ENCODE assay signal across 23 cellular contexts in the genomic region with DNA sequence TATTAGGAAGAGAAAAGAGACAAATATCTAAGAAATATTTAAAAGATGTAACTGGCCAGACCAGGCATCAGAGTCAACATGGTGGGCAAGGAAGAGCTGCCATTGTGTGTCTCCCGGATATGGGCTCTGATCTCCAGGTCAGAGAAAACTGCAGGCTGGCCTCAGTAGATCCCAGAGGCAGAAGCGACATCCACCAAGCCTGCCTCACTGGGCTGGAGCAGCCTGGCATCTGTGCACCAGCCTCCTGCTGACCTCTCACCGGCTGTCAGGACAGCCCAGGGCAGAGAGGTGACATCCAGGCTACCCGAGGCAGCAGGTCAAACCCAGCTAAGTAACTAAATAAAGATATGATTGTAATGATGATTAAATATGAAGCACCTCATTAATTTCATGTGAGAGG.
DNase-seq lines count a peak whose midpoint lies in the region; ATAC-seq and TF ChIP-seq lines count a peak whose summit lies in the region.
"Had no signal": no experiment of that assay in that cellular context is flagged by ENCODE, and none has a peak within 500 bp of the region (broad histone marks: within the 10 kb centered on the region; RNA-seq: fewer than 3 reads in every experiment).

No MANE protein-coding gene starts in this region.

- no peaks in the 10 kb centered on the region for H3K79me1 ChIP-seq in neuronal stem cell (ENCODE audit: low read depth, low read length)

- no peak overlapping the region for H2BK5ac ChIP-seq in neuronal stem cell (ENCODE audit: low read length)

- no peak overlapping the region for H3K23ac ChIP-seq in neuronal stem cell (ENCODE audit: low read depth, low read length, poor library complexity)

- H3K9me3 ChIP-seq in heart right ventricle: no peaks in the 10 kb centered on the region
- no peaks in the 10 kb centered on the region for H3K9me3 ChIP-seq in neuronal stem cell (replicated peaks in 1 of 2; ENCODE audit: control insufficient read depth in 2 of 2, insufficient read depth in 1 of 2, low read depth in 1 of 2, low read length in 2 of 2)
- no peaks in the 10 kb centered on the region for H3K9me3 ChIP-seq in thoracic aorta
- H3K9me3 ChIP-seq in suprapubic skin: no peaks in the 10 kb centered on the region
- H3K9me3 ChIP-seq: BLaER1 treated with 17β-estradiol and CSF1 and Interleukin-3, amounts not matched to agents 10 nM and 100 nM; HAP-1; SJCRH30 had no signal

- H2BK15ac ChIP-seq in neuronal stem cell (ENCODE audit: low read length): no peak overlapping the region

- no peak for TF ChIP-seq EP300 in suprapubic skin (IDR thresholded peaks at IDR 0.05)

- H3K4ac ChIP-seq in neuronal stem cell (ENCODE audit: low read length): no peak overlapping the region

- no peak overlapping the region for H3K14ac ChIP-seq in neuronal stem cell (ENCODE audit: low read length)

- H2BK12ac ChIP-seq in neuronal stem cell (ENCODE audit: low read length): peak overlapping the region; percentile 31

- no peak overlapping the region for H2AK5ac ChIP-seq in neuronal stem cell (ENCODE audit: low read depth, low read length)

- no peaks in the 10 kb centered on the region for H3K4me1 ChIP-seq in heart right ventricle
- H3K4me1 ChIP-seq in neuronal stem cell (ENCODE audit: control insufficient read depth in 2 of 2, insufficient read depth in 1 of 2, low read depth in 1 of 2, low read length in 2 of 2): peaks cover 1 to 3% of the 10 kb centered on the region in 2 donors
- peaks cover 12 to 29% of the 10 kb centered on the region in 2 donors for H3K4me1 ChIP-seq in thoracic aorta (ENCODE audit: control insufficient read depth in 1 of 2, low read depth in 2 of 2)
- peaks cover 2% of the 10 kb centered on the region for H3K4me1 ChIP-seq in suprapubic skin
- H3K4me1 ChIP-seq: HAP-1, SJCRH30 had no signal

- intact Hi-C loops in left cardiac atrium (cut with DNase I) (no loop called here), heart right ventricle (cut with DNase I) (no loop called here)

- no peak for TF ChIP-seq POLR2A in suprapubic skin (IDR thresholded peaks at IDR 0.05)

- no peak overlapping the region for H2BK120ac ChIP-seq in neuronal stem cell (ENCODE audit: low read depth, low read length)

- ATAC-seq in left cardiac atrium (no peak), heart right ventricle (no peak), thoracic aorta (ENCODE audit: insufficient number of reproducible peaks, low FRiP score, low read depth) (no peak), HG02981 (IDR thresholded peaks at IDR 0.05; ENCODE audit: unreplicated experiment) (no peak)
- ATAC-seq: CD8-positive, alpha-beta T cell; GM12878; Panc1 had no signal

- 72 to 90% methylated on average over 4 of the region's 4 CpGs for WGBS in heart right ventricle, 2 donors
- WGBS in neuronal stem cell (ENCODE audit: extremely low coverage in 2 of 2, insufficient read length in 2 of 2, insufficient replicate concordance in 1 of 2), 2 donors: no CpG with 5 or more reads among the region's 4 CpGs
- WGBS in suprapubic skin: 89% methylated on average over 4 of the region's 4 CpGs

- TF ChIP-seq CTCF in heart right ventricle (IDR thresholded peaks at IDR 0.05) (no peak), thoracic aorta (IDR thresholded peaks at IDR 0.05) (no peak), suprapubic skin (IDR thresholded peaks at IDR 0.05) (no peak)

- H3K4me2 ChIP-seq in neuronal stem cell (ENCODE audit: insufficient read depth, low read length, poor library complexity, severe bottlenecking): no peak overlapping the region
- H3K4me2 ChIP-seq: KMS-11 had no signal

- H3K9ac ChIP-seq in neuronal stem cell (ENCODE audit: low read depth, low read length, poor library complexity): no peak overlapping the region
- H3K9ac ChIP-seq: BLaER1 treated with 17β-estradiol and CSF1 and Interleukin-3, amounts not matched to agents 10 nM and 100 nM; KMS-11 had no signal

- no peak overlapping the region for H2AFZ ChIP-seq in neuronal stem cell (ENCODE audit: low read length)

- H4K91ac ChIP-seq in neuronal stem cell (ENCODE audit: low read depth, low read length, poor library complexity): no peak overlapping the region

- peak overlapping the region; percentile 33 for H3K18ac ChIP-seq in neuronal stem cell (ENCODE audit: low read length)

- DNase-seq in left cardiac atrium (peak; percentile 4), heart right ventricle (no peak), neuronal stem cell (ENCODE audit: low spot score) (no peak), thoracic aorta (ENCODE audit: low spot score) (no peak), suprapubic skin (ENCODE audit: low spot score in 2 of 2) (no peak), GOT3 (lab: John Stamatoyannopoulos, UW) (no peak)
- DNase-seq: 8988T; CD8-positive, alpha-beta T cell; DND-41; IMR-90; NCI-H1092 treated with DMSO at 0.1 percent for 48 hours; NCI-H1436 treated with DMSO at 0.1 percent for 48 hours; NCI-H2029; NCI-H226; NCI-H524; NCI-H82; SJCRH30 had no signal

- H3K27ac ChIP-seq in heart right ventricle (no peak overlapping the region), neuronal stem cell (replicated peaks; ENCODE audit: low read length) (no peak overlapping the region), thoracic aorta (peak overlapping the region; percentile 79 to 89), suprapubic skin (no peak overlapping the region)
- H3K27ac ChIP-seq: BLaER1 treated with 17β-estradiol and CSF1 and Interleukin-3, amounts not matched to agents 10 nM and 100 nM; KMS-11; SJCRH30 had no signal

- H3K27me3 ChIP-seq in heart right ventricle: peaks cover 0 to 15% (median 0%) of the 10 kb centered on the region in 7 donors
- H3K27me3 ChIP-seq in neuronal stem cell (ENCODE audit: control insufficient read depth in 3 of 3, insufficient read depth in 3 of 3, low read depth in 1 of 3, low read length in 3 of 3): peaks cover 0 to 33% (median 19%) of the 10 kb centered on the region in 3 experiments
- no peaks in the 10 kb centered on the region for H3K27me3 ChIP-seq in thoracic aorta (replicated peaks; ENCODE audit: insufficient read depth)
- peaks cover 17% of the 10 kb centered on the region for H3K27me3 ChIP-seq in suprapubic skin
- H3K27me3 ChIP-seq: BLaER1 treated with 17β-estradiol and CSF1 and Interleukin-3, amounts not matched to agents 10 nM and 100 nM had no signal

- H3K36me3 ChIP-seq in heart right ventricle (no peaks in the 10 kb centered on the region), neuronal stem cell (replicated peaks in 1 of 2; ENCODE audit: control insufficient read depth in 2 of 2, insufficient read depth in 2 of 2, low read length in 2 of 2) (no peaks in the 10 kb centered on the region), thoracic aorta (no peaks in the 10 kb centered on the region), suprapubic skin (no peaks in the 10 kb centered on the region)
- H3K36me3 ChIP-seq: BLaER1 treated with 17β-estradiol and CSF1 and Interleukin-3, amounts not matched to agents 10 nM and 100 nM; HAP-1; SJCRH30 had no signal

- H3K4me3 ChIP-seq in heart right ventricle: no peak overlapping the region
- no peak overlapping the region for H3K4me3 ChIP-seq in neuronal stem cell (ENCODE audit: low read length in 2 of 2)
- H3K4me3 ChIP-seq in thoracic aorta: no peak overlapping the region
- no peak overlapping the region for H3K4me3 ChIP-seq in suprapubic skin
- H3K4me3 ChIP-seq: BLaER1 treated with 17β-estradiol and CSF1 and Interleukin-3, amounts not matched to agents 10 nM and 100 nM; GM12878; HAP-1; SJCRH30 had no signal

- H4K8ac ChIP-seq in neuronal stem cell (ENCODE audit: low read depth, low read length): no peak overlapping the region

Comparison
In these comparisons a context has a peak if more than half of its experiments do, and no peak if none do; other contexts are left out.
1. H3K27ac ChIP-seq: peak in thoracic aorta (2 of 2); none in heart right ventricle (0 of 10), neuronal stem cell (single experiment) and suprapubic skin (single experiment).